Comparison of ENCODE assay signal across 8 cellular contexts in genomic region chr7:4774804-4775280, GRCh38. TPM values are rescaled to one million over a fixed set of nuclear protein-coding genes. Genes with fewer than 3 reads are reported as not detected.
DNase-seq lines count a peak whose midpoint lies in the region; ATAC-seq and TF ChIP-seq lines count a peak whose summit lies in the region.

No MANE protein-coding gene starts in this region.

- H3K4me1 Mint-ChIP-seq in activated CD4-positive, alpha-beta T cell treated with anti-CD3 and anti-CD28 coated beads, Interleukin-2, amount 10 ng/mL, durations not matched to agents 24 days and 14 days, result peaks cover 36% of the 10 kb centered on the region
- H3K4me1 Mint-ChIP-seq in activated CD8-positive, alpha-beta T cell treated with anti-CD3 and anti-CD28 coated beads, Interleukin-2, amount 10 ng/mL, durations not matched to agents 7 days and 5 days (ENCODE audit: low read depth), result peaks cover 37% of the 10 kb centered on the region
- H3K4me1 Mint-ChIP-seq in progenitor cell of endocrine pancreas (ENCODE audit: low read depth), result peaks cover 22% of the 10 kb centered on the region

- H3K27me3 ChIP-seq in gastroesophageal sphincter, result no peaks in the 10 kb centered on the region

- TF ChIP-seq POLR2A in gastroesophageal sphincter (IDR thresholded peaks at IDR 0.05), result no peak

- TF ChIP-seq CTCF in gastroesophageal sphincter (IDR thresholded peaks at IDR 0.05) (no peak), progenitor cell of endocrine pancreas (IDR thresholded peaks at IDR 0.05; ENCODE audit: unreplicated experiment) (no peak)

- peak overlapping the region; percentile 97 for H3K27ac Mint-ChIP-seq in activated CD4-positive, alpha-beta T cell treated with anti-CD3 and anti-CD28 coated beads, Interleukin-2, amount 10 ng/mL, durations not matched to agents 24 days and 14 days
- peak overlapping the region; percentile 99 for H3K27ac Mint-ChIP-seq in activated CD8-positive, alpha-beta T cell treated with anti-CD3 and anti-CD28 coated beads, Interleukin-2, amount 10 ng/mL, durations not matched to agents 7 days and 5 days
- peak overlapping the region; percentile 98 for H3K27ac Mint-ChIP-seq in progenitor cell of endocrine pancreas

- POLR2A ChIA-PET in activated CD8-positive, alpha-beta T cell treated with anti-CD3 and anti-CD28 coated beads, Interleukin-2, amount 10 ng/mL, durations not matched to agents 7 days and 5 days (lab: Charles Lee), result interaction anchor here (0.6 to 3.2 kb wide), 24 partner anchors 10 to 1993 kb away, joined by 3 to 33 read pairs (median 5); partner anchors contain the start of gene FOXK1

- 0% methylated on average over 11 of the region's 22 CpGs; no CpG with 5 or more reads in 1 of the 2 donors for WGBS in gastroesophageal sphincter (ENCODE audit: low coverage in 1 of 2), 2 donors

- no peak for TF ChIP-seq EP300 in gastroesophageal sphincter (IDR thresholded peaks at IDR 0.05)

- H3K9me3 ChIP-seq in gastroesophageal sphincter, result no peaks in the 10 kb centered on the region

- no peaks in the 10 kb centered on the region for H3K27me3 Mint-ChIP-seq in activated CD4-positive, alpha-beta T cell treated with anti-CD3 and anti-CD28 coated beads, Interleukin-2, amount 10 ng/mL, durations not matched to agents 24 days and 14 days
- no peaks in the 10 kb centered on the region for H3K27me3 Mint-ChIP-seq in activated CD8-positive, alpha-beta T cell treated with anti-CD3 and anti-CD28 coated beads, Interleukin-2, amount 10 ng/mL, durations not matched to agents 7 days and 5 days (ENCODE audit: low read depth)
- no peaks in the 10 kb centered on the region for H3K27me3 Mint-ChIP-seq in progenitor cell of endocrine pancreas

- H3K9me3 Mint-ChIP-seq in activated CD4-positive, alpha-beta T cell treated with anti-CD3 and anti-CD28 coated beads, Interleukin-2, amount 10 ng/mL, durations not matched to agents 24 days and 14 days, result no peaks in the 10 kb centered on the region
- no peaks in the 10 kb centered on the region for H3K9me3 Mint-ChIP-seq in activated CD8-positive, alpha-beta T cell treated with anti-CD3 and anti-CD28 coated beads, Interleukin-2, amount 10 ng/mL, durations not matched to agents 7 days and 5 days (ENCODE audit: insufficient read depth)
- H3K9me3 Mint-ChIP-seq in progenitor cell of endocrine pancreas (ENCODE audit: low read depth), result no peaks in the 10 kb centered on the region

- H3K4me3 ChIP-seq in Jurkat, Clone E6-1 (ENCODE audit: low read length), result peak overlapping the region; percentile 97
- peak overlapping the region; percentile 68 to 82 for H3K4me3 ChIP-seq in gastroesophageal sphincter

- intact Hi-C loops in activated CD4-positive, alpha-beta T cell treated with anti-CD3 and anti-CD28 coated beads, Interleukin-2, amount 10 ng/mL, durations not matched to agents 24 days and 14 days (cut with micrococcal nuclease), result loop anchor here (1.0 to 5.0 kb wide), 6 partner anchors 18 to 272 kb away; partner anchors contain the start of gene RBAK

- H3K36me3 ChIP-seq in gastroesophageal sphincter, result peaks cover 0 to 13% of the 10 kb centered on the region in 2 donors

- CTCF ChIA-PET in activated CD8-positive, alpha-beta T cell treated with anti-CD3 and anti-CD28 coated beads, Interleukin-2, amount 10 ng/mL, durations not matched to agents 7 days and 5 days (lab: Charles Lee), result interaction anchor here (0.7 to 2.5 kb wide), 7 partner anchors 17 to 199 kb away, joined by 3 to 10 read pairs (median 4); no protein-coding TSS in a partner anchor

- ATAC-seq in GM21723 (IDR thresholded peaks at IDR 0.05; ENCODE audit: unreplicated experiment) (peak; percentile 33), gastroesophageal sphincter (peak; percentile 50)
- ATAC-seq in activated CD8-positive, alpha-beta T cell treated with anti-CD3 and anti-CD28 coated beads, Interleukin-2, amount 10 ng/mL, durations not matched to agents 7 days and 5 days, result peak; percentile 28

- peak overlapping the region; percentile 97 for H3K4me3 Mint-ChIP-seq in activated CD4-positive, alpha-beta T cell treated with anti-CD3 and anti-CD28 coated beads, Interleukin-2, amount 10 ng/mL, durations not matched to agents 24 days and 14 days
- peak overlapping the region; percentile 99 for H3K4me3 Mint-ChIP-seq in activated CD8-positive, alpha-beta T cell treated with anti-CD3 and anti-CD28 coated beads, Interleukin-2, amount 10 ng/mL, durations not matched to agents 7 days and 5 days
- peak overlapping the region; percentile 97 for H3K4me3 Mint-ChIP-seq in progenitor cell of endocrine pancreas (ENCODE audit: low read depth)

- DNase-seq in activated CD4-positive, alpha-beta T cell treated with anti-CD3 and anti-CD28 coated beads, Interleukin-2, amount 10 ng/mL, durations not matched to agents 24 days and 14 days, result no peak
- DNase-seq in activated CD4-positive, alpha-beta T cell treated with anti-CD3 and anti-CD28 coated beads for 4 hours, result no peak
- DNase-seq in Jurkat, Clone E6-1 (ENCODE audit: low read depth, low spot score), result no peak
- no peak for DNase-seq in activated CD8-positive, alpha-beta T cell treated with anti-CD3 and anti-CD28 coated beads, Interleukin-2, amount 10 ng/mL, durations not matched to agents 7 days and 5 days
- DNase-seq in progenitor cell of endocrine pancreas (ENCODE audit: low spot score, unreplicated experiment) (no peak), OCI-M2 (lab: John Stamatoyannopoulos, UW; ENCODE audit: unreplicated experiment) (no peak)

- peak overlapping the region; percentile 91 to 98 (median 94) for H3K27ac ChIP-seq in gastroesophageal sphincter

- H3K36me3 Mint-ChIP-seq in activated CD4-positive, alpha-beta T cell treated with anti-CD3 and anti-CD28 coated beads, Interleukin-2, amount 10 ng/mL, durations not matched to agents 24 days and 14 days (ENCODE audit: low read depth), result peaks cover 17% of the 10 kb centered on the region
- H3K36me3 Mint-ChIP-seq in activated CD8-positive, alpha-beta T cell treated with anti-CD3 and anti-CD28 coated beads, Interleukin-2, amount 10 ng/mL, durations not matched to agents 7 days and 5 days (ENCODE audit: low read depth), result peaks cover 17% of the 10 kb centered on the region
- peaks cover 3% of the 10 kb centered on the region for H3K36me3 Mint-ChIP-seq in progenitor cell of endocrine pancreas (ENCODE audit: insufficient read depth)

- H3K4me1 ChIP-seq in gastroesophageal sphincter, result peaks cover 3 to 54% (median 17%) of the 10 kb centered on the region in 3 donors

RNA-seq across cellular contexts. Expression of gene AP5Z1, which starts 0.6 kb away (rescaled TPM):
- 42.2 and 44.4 TPM in 2 replicates for total RNA-seq in activated CD4-positive, alpha-beta T cell treated with anti-CD3 and anti-CD28 coated beads, Interleukin-2, amount 10 ng/mL, durations not matched to agents 24 days and 14 days
- 30.4 TPM for polyA plus RNA-seq in Jurkat, Clone E6-1 (2012; ENCODE audit: insufficient read depth, insufficient read length)
- 10 to 100 TPM; 47.3 to 55.0 TPM for total RNA-seq in activated CD8-positive, alpha-beta T cell treated with anti-CD3 and anti-CD28 coated beads, Interleukin-2, amount 10 ng/mL, durations not matched to agents 7 days and 5 days
- 10 to 100 TPM; 13.0 to 33.9 (median 26.8) TPM for total RNA-seq in gastroesophageal sphincter
- total RNA-seq in progenitor cell of endocrine pancreas, result 41.0 and 42.8 TPM in 2 replicates
